Comparison of ENCODE assay signal across 18 cellular contexts in genomic region chr17:66665194-66665593, GRCh38.
"Had no signal": no experiment of that assay in that cellular context is flagged by ENCODE, and none has a peak within 500 bp of the region (broad histone marks: within the 10 kb centered on the region; RNA-seq: fewer than 3 reads in every experiment).

No MANE protein-coding gene starts in this region.

- H3K27me3 ChIP-seq: gastroesophageal sphincter, heart right ventricle, ovary, sigmoid colon, spleen, stomach, testis, upper lobe of left lung had no signal

- DNase-seq: activated B cell treated with CpG ODN at 0.5 μM for 24 hours; activated CD4-positive, alpha-beta T cell treated with anti-CD3 and anti-CD28 coated beads, Interleukin-2, amount 10 ng/mL, durations not matched to agents 7 days and 5 days; activated CD8-positive, alpha-beta memory T cell treated with anti-CD3 and anti-CD28 coated beads, Interleukin-2, amount 50 U/mL, for 48 hours; activated naive CD8-positive, alpha-beta T cell treated with anti-CD3 and anti-CD28 coated beads, Interleukin-2, amount 10 ng/mL, durations not matched to agents 7 days and 5 days; aorta; effector memory CD8-positive, alpha-beta T cell; heart right ventricle; naive B cell; ovary; sigmoid colon; spleen; stomach; testis; upper lobe of left lung had no signal

- H3K4me1 Mint-ChIP-seq: activated B cell treated with CpG ODN at 0.5 μM for 24 hours, naive B cell had no signal

- H3K4me3 ChIP-seq: gastroesophageal sphincter, heart right ventricle, ovary, sigmoid colon, spleen, stomach, testis, upper lobe of left lung had no signal

- H3K4me3 Mint-ChIP-seq: activated B cell treated with CpG ODN at 0.5 μM for 24 hours; activated CD4-positive, alpha-beta T cell treated with anti-CD3 and anti-CD28 coated beads, Interleukin-2, amount 10 ng/mL, durations not matched to agents 7 days and 5 days; activated naive CD8-positive, alpha-beta T cell treated with anti-CD3 and anti-CD28 coated beads, Interleukin-2, amount 10 ng/mL, durations not matched to agents 7 days and 5 days; dendritic cell treated with granulocyte-macrophage colony-stimulating factor and Interleukin-4, amounts not matched to agents 40 ng/mL and 50 ng/mL, for 4 days; effector memory CD8-positive, alpha-beta T cell; naive B cell had no signal

- H3K36me3 ChIP-seq: gastroesophageal sphincter, heart right ventricle, ovary, sigmoid colon, spleen, stomach, upper lobe of left lung had no signal

- H3K27me3 Mint-ChIP-seq: activated CD4-positive, alpha-beta T cell treated with anti-CD3 and anti-CD28 coated beads, Interleukin-2, amount 10 ng/mL, durations not matched to agents 7 days and 5 days; activated naive CD8-positive, alpha-beta T cell treated with anti-CD3 and anti-CD28 coated beads, Interleukin-2, amount 10 ng/mL, durations not matched to agents 7 days and 5 days; dendritic cell treated with granulocyte-macrophage colony-stimulating factor and Interleukin-4, amounts not matched to agents 40 ng/mL and 50 ng/mL, for 4 days; effector memory CD8-positive, alpha-beta T cell had no signal

- H3K36me3 Mint-ChIP-seq: naive B cell had no signal

- H3K9me3 Mint-ChIP-seq: dendritic cell treated with granulocyte-macrophage colony-stimulating factor and Interleukin-4, amounts not matched to agents 40 ng/mL and 50 ng/mL, for 4 days; effector memory CD8-positive, alpha-beta T cell had no signal

- H3K27ac Mint-ChIP-seq: activated B cell treated with CpG ODN at 0.5 μM for 24 hours; activated CD4-positive, alpha-beta T cell treated with anti-CD3 and anti-CD28 coated beads, Interleukin-2, amount 10 ng/mL, durations not matched to agents 7 days and 5 days; activated naive CD8-positive, alpha-beta T cell treated with anti-CD3 and anti-CD28 coated beads, Interleukin-2, amount 10 ng/mL, durations not matched to agents 7 days and 5 days; dendritic cell treated with granulocyte-macrophage colony-stimulating factor and Interleukin-4, amounts not matched to agents 40 ng/mL and 50 ng/mL, for 4 days; effector memory CD8-positive, alpha-beta T cell; naive B cell had no signal

- FAIRE-seq: islet of Langerhans, TTC549 had no signal
